8 cellular contexts compared by ENCODE assay signal in the genomic region with DNA sequence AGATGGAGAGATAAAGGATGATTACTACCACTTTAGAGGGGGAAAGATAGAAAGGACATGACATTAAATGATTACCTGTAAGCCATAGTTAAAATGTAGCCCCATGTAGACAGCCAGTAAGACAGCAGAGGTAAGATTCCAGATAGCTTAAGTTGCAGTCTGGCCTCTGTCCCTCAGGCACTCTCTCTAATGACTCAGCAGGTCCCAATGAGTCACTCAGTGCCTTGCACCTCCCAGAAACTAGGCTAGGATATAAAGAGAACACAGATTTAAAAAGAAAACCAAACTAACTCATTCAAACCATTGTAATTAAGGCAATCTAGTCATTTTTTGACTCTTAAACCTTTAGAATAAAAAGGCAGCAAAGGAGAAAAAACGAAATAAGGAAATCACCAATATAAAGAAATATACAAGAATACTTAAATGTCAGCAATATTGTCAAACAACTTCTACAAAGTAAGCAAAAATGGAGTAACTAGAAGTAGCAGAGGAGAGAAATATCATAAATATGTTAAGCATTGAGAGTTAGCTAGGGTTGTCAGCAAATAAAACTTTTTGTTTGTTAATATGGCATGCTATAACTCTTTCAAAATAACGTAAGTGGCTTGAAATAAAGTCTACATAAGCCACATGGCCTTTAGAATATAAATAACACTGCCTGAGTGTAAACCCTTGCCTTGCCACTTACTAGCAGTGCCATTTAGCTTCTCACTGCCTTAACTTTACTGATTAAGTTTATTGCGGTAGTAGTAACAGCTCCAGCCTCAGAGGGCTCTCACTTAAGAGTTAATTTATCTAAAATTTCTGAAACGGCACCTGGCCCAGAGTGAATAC. TPM values are rescaled to one million over a fixed set of nuclear protein-coding genes. Genes with fewer than 3 reads are reported as not detected.
DNase-seq lines count a peak whose midpoint lies in the region; ATAC-seq and TF ChIP-seq lines count a peak whose summit lies in the region.

No MANE protein-coding gene starts in this region.

- no peaks in the 10 kb centered on the region for H3K36me3 ChIP-seq in OCI-LY7 (ENCODE audit: insufficient read depth, low read length)

- no peaks in the 10 kb centered on the region for H3K4me1 ChIP-seq in OCI-LY7 (ENCODE audit: insufficient read depth, low read length, poor library complexity, severe bottlenecking)

- no peaks in the 10 kb centered on the region for H3K9me2 ChIP-seq in OCI-LY7 (ENCODE audit: insufficient read depth, low read length)

- no peaks in the 10 kb centered on the region for H4K20me1 ChIP-seq in OCI-LY7 (ENCODE audit: insufficient read depth, low read length)

- no peak overlapping the region for H3K27ac ChIP-seq in OCI-LY7 (ENCODE audit: low read depth, low read length, poor library complexity, severe bottlenecking)

- no peaks in the 10 kb centered on the region for H3K9me3 ChIP-seq in OCI-LY7 (ENCODE audit: low read length)

- no peaks in the 10 kb centered on the region for H3K79me2 ChIP-seq in OCI-LY7 (ENCODE audit: insufficient read depth, low read depth, low read length)

- ATAC-seq in HG02610 (IDR thresholded peaks at IDR 0.05; ENCODE audit: unreplicated experiment) = peak; percentile 86
- peak; percentile 81 to 95 for ATAC-seq in left cardiac atrium
- no peak for ATAC-seq in HG02588 (IDR thresholded peaks at IDR 0.05; ENCODE audit: unreplicated experiment)
- ATAC-seq in GM21423 (IDR thresholded peaks at IDR 0.05; ENCODE audit: unreplicated experiment) = no peak
- ATAC-seq in HG03196 (IDR thresholded peaks at IDR 0.05; ENCODE audit: unreplicated experiment) = no peak

- H3K4me3 ChIP-seq in OCI-LY7 (ENCODE audit: low read depth, low read length, poor library complexity, severe bottlenecking) = no peak overlapping the region

- no TSS peak for BruUV-seq in OCI-LY7 (replicated peaks; lab: Mats Ljungman, UMichigan)

- no peak overlapping the region for H2AFZ ChIP-seq in OCI-LY7 (ENCODE audit: low read length)

- H3K4me2 ChIP-seq in OCI-LY7 (ENCODE audit: low read length) = no peak overlapping the region

- intact Hi-C loops in left cardiac atrium (cut with DNase I) (no loop called here), OCI-LY7 (cut with micrococcal nuclease; ENCODE audit: unreplicated experiment) (no loop called here)

- TF ChIP-seq CTCF in OCI-LY7 (conservative IDR thresholded peaks at IDR 0.05; ENCODE audit: low read length) = no peak

- peak; percentile 34 to 75 for DNase-seq in SW 1271 (lab: John Stamatoyannopoulos, UW)
- no peak for DNase-seq in left cardiac atrium
- DNase-seq in superior temporal gyrus (ENCODE audit: extremely low spot score) = peak; percentile 42
- DNase-seq in OCI-LY7 (ENCODE audit: low spot score) = no peak

- CTCF ChIA-PET in OCI-LY7 (lab: Charles Lee; ENCODE audit: unreplicated experiment) = no interaction called here

- POLR2A ChIA-PET in OCI-LY7 (lab: Charles Lee) = no interaction called here

RNA-seq across cellular contexts. Expression of gene SOCS6, which starts 48.5 kb away (rescaled TPM):
- 10 to 100 TPM; 15.4 to 16.5 TPM for total RNA-seq in left cardiac atrium
- total RNA-seq in OCI-LY7 (2014; rRNA removed; shearing (Covaris generic)) = not detected in 2 replicates
- total RNA-seq in OCI-LY7 (2022) = not detected in 2 replicates

Comparison
In these comparisons a context has a peak if more than half of its experiments do, and no peak if none do; other contexts are left out.
1. ATAC-seq: peak in HG02610 (single experiment) and left cardiac atrium (2 of 2); none in HG02588 (single experiment), GM21423 (single experiment) and HG03196 (single experiment).
2. DNase-seq: peak in SW 1271 (2 of 2) and superior temporal gyrus (single experiment); none in left cardiac atrium (single experiment) and OCI-LY7 (single experiment).
3. RNA of gene SOCS6, which starts 48.5 kb away (total RNA-seq): 15.4 to 16.5 TPM in left cardiac atrium; not detected in OCI-LY7; every median in the first group is over 10 times any median in the second.